Comparison of ENCODE assay signal across 9 cellular contexts in the genomic region with DNA sequence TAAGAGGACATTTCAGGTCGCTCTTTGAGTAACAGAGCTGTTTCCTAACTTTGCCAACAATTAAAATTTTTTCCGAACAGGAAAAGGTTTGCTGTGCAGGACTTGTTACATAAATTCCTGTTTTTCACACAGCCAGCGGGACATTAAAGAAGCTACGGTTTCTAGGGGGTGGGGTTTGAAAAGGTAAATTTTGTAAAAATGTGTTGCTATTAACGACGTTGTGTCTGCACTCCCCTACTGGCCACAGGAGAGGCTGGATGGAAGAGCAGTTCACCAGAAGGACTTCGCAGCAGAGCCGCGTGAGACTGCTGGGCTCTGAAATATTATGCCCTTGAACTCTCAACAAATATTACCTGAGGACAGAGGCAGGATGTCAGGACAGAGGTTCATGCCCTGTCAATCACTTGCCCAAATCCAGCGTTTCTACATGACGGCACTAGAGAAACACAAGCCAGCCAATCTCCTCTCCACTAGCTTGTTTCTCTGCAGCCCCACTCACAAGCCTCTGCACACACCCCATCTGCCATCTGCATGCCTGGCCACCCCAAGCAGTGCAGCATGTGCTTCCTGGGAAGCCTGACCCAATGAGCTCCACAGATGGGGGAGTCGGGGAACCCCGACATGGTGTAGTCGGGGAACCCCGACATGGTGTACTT.
A peak's percentile ranks its signal among the peaks of the same experiment; 100 is the strongest.
DNase-seq lines count a peak whose midpoint lies in the region; ATAC-seq, FAIRE-seq and TF ChIP-seq lines count a peak whose summit lies in the region.
"Had no signal": no experiment of that assay in that cellular context is flagged by ENCODE, and none has a peak within 500 bp of the region (broad histone marks: within the 10 kb centered on the region; RNA-seq: fewer than 3 reads in every experiment).

No MANE protein-coding gene starts in this region.

- H3K4me1 ChIP-seq in endothelial cell of umbilical vein (ENCODE audit: control insufficient read depth, extremely low read depth, insufficient read depth, low read length): peaks cover 57% of the 10 kb centered on the region
- H3K4me1 ChIP-seq in prostate gland (replicated peaks): no peaks in the 10 kb centered on the region

- POLR2A ChIA-PET in endothelial cell of umbilical vein (lab: Charles Lee): interaction anchor here (0.6 to 1.1 kb wide), 4 partner anchors 25 to 95 kb away, joined by 3 to 5 read pairs (median 4); no protein-coding TSS in a partner anchor

- H3K9me3 Mint-ChIP-seq in progenitor cell of endocrine pancreas (ENCODE audit: low read depth): peaks cover 7% of the 10 kb centered on the region

- H3K36me3 Mint-ChIP-seq in progenitor cell of endocrine pancreas (ENCODE audit: insufficient read depth): peaks cover 11% of the 10 kb centered on the region

- H2AFZ ChIP-seq in endothelial cell of umbilical vein (ENCODE audit: low read depth, low read length): no peak overlapping the region

- H3K9me1 ChIP-seq in endothelial cell of umbilical vein (replicated peaks; ENCODE audit: control insufficient read depth, extremely low read depth, insufficient read depth, low read length): no peaks in the 10 kb centered on the region

- no peak for TF ChIP-seq POLR2A in endothelial cell of umbilical vein (IDR thresholded peaks at IDR 0.05; ENCODE audit: low read depth, low read length)
- no peak for TF ChIP-seq POLR2A in prostate gland (IDR thresholded peaks at IDR 0.05)

- H3K79me2 ChIP-seq in endothelial cell of umbilical vein (ENCODE audit: control insufficient read depth, insufficient read depth, low read length): peaks cover 86% of the 10 kb centered on the region

- H3K36me3 ChIP-seq in endothelial cell of umbilical vein (ENCODE audit: control insufficient read depth in 2 of 2, extremely low read depth in 1 of 2, insufficient read depth in 2 of 2, low read length in 2 of 2): peaks cover 7 to 12% of the 10 kb centered on the region in 2 experiments
- H3K36me3 ChIP-seq in prostate gland: no peaks in the 10 kb centered on the region

- peaks cover 25% of the 10 kb centered on the region for H3K4me1 Mint-ChIP-seq in progenitor cell of endocrine pancreas (ENCODE audit: low read depth)

- intact Hi-C loops in endothelial cell of umbilical vein (cut with micrococcal nuclease) (loop anchor here (2.0 kb wide), 1 partner anchor 22 kb away; no protein-coding TSS in a partner anchor), prostate gland (cut with DNase I) (no loop called here)

- peak; percentile 12 for FAIRE-seq in endothelial cell of umbilical vein (lab: Jason Lieb, UNC)
- FAIRE-seq: GM12891 had no signal

- H3K27ac ChIP-seq in endothelial cell of umbilical vein (ENCODE audit: insufficient read depth, low read depth, low read length) (peak overlapping the region; percentile 46), prostate gland (no peak overlapping the region)

- H3K4me3 Mint-ChIP-seq in progenitor cell of endocrine pancreas (ENCODE audit: low read depth): no peak overlapping the region

- no peaks in the 10 kb centered on the region for H4K20me1 ChIP-seq in endothelial cell of umbilical vein (replicated peaks; ENCODE audit: control insufficient read depth, extremely low read depth, insufficient read depth, low read length)

- BruUV-seq in endothelial cell of umbilical vein (replicated peaks; lab: Mats Ljungman, UMichigan): TSS peak; percentile 84

- H3K27me3 ChIP-seq in endothelial cell of umbilical vein (ENCODE audit: control insufficient read depth in 2 of 2, insufficient read depth in 2 of 2, low read length in 2 of 2) (no peaks in the 10 kb centered on the region), prostate gland (replicated peaks; ENCODE audit: insufficient read depth) (no peaks in the 10 kb centered on the region)

- H3K9ac ChIP-seq in endothelial cell of umbilical vein (replicated peaks; ENCODE audit: extremely low read depth, insufficient read depth, low read length): peak overlapping the region; percentile 40

- dilution Hi-C loops in endothelial cell of umbilical vein (cut with MboI; ENCODE audit: extremely low pct_ligation_motif_present, low sequenced_read_pairs): no loop called here

- peak overlapping the region; percentile 54 for H3K27ac Mint-ChIP-seq in progenitor cell of endocrine pancreas

- ATAC-seq in GM18502 (IDR thresholded peaks at IDR 0.05; ENCODE audit: poor library complexity, unreplicated experiment): peak; percentile 61
- peak; percentile 61 for ATAC-seq in HG03378 (IDR thresholded peaks at IDR 0.05; ENCODE audit: unreplicated experiment)
- ATAC-seq in GM19035 (IDR thresholded peaks at IDR 0.05; ENCODE audit: unreplicated experiment): no peak

- H3K4me3 ChIP-seq in endothelial cell of umbilical vein (replicated peaks in 1 of 3; ENCODE audit: insufficient read depth in 1 of 3, low read depth in 1 of 3, low read length in 3 of 3) (peak overlapping the region in 1 of 3 experiments; percentile 3), prostate gland (no peak overlapping the region)

- CTCF ChIA-PET in endothelial cell of umbilical vein (lab: Charles Lee): interaction anchor here (0.8 to 1.7 kb wide), 16 partner anchors 8 to 782 kb away, joined by 3 to 10 read pairs (median 3); no protein-coding TSS in a partner anchor

- peak; percentile 91 for DNase-seq in endothelial cell of umbilical vein (ENCODE audit: low read depth, low spot score)
- no peak for DNase-seq in progenitor cell of endocrine pancreas (ENCODE audit: low spot score, unreplicated experiment)
- no peak for DNase-seq in prostate gland (ENCODE audit: low spot score)
- no peak for DNase-seq in NCI-H2196 (lab: John Stamatoyannopoulos, UW; ENCODE audit: unreplicated experiment)
- DNase-seq in NK-92 treated with Interleukin-12 subunit alpha and Interleukin-12 subunit beta, amount 100 ng/mL, for 24 hours (lab: John Stamatoyannopoulos, UW): no peak

- TF ChIP-seq CTCF in endothelial cell of umbilical vein (IDR thresholded peaks at IDR 0.05; ENCODE audit: extremely low read depth in 1 of 2, insufficient read depth in 1 of 2, low read depth in 1 of 2, low read length in 2 of 2) (peak; percentile 29 to 54), progenitor cell of endocrine pancreas (IDR thresholded peaks at IDR 0.05; ENCODE audit: unreplicated experiment) (peak; percentile 16), prostate gland (IDR thresholded peaks at IDR 0.05) (no peak)

- peak overlapping the region; percentile 67 for H3K4me2 ChIP-seq in endothelial cell of umbilical vein (ENCODE audit: insufficient read depth, low read length)

- H3K9me3 ChIP-seq in endothelial cell of umbilical vein (replicated peaks; ENCODE audit: control insufficient read depth, insufficient read depth, low read length): no peaks in the 10 kb centered on the region
- no peaks in the 10 kb centered on the region for H3K9me3 ChIP-seq in prostate gland

- H3K27me3 Mint-ChIP-seq in progenitor cell of endocrine pancreas: no peaks in the 10 kb centered on the region

- 37% methylated on average over 15 of the region's 15 CpGs for WGBS in prostate gland

TF ChIP-seq in endothelial cell of umbilical vein, 7 proteins besides CTCF, POLR2A, EP300 and RAD21:
- TF ChIP-seq FOS (IDR thresholded peaks at IDR 0.05; ENCODE audit: borderline replicate concordance, insufficient read depth, low read length) (no peak), GATA2 (IDR thresholded peaks at IDR 0.05; ENCODE audit: insufficient read depth, insufficient read length, low read depth, low read length) (no peak), POLR2AphosphoS5 (IDR thresholded peaks at IDR 0.05; ENCODE audit: insufficient read depth, low read depth, low read length) (no peak), JUN (IDR thresholded peaks at IDR 0.05; ENCODE audit: borderline replicate concordance, insufficient read depth, insufficient read length, low read depth) (no peak), EZH2 (IDR thresholded peaks at IDR 0.05; ENCODE audit: borderline replicate concordance, low read depth, low read length, severe bottlenecking) (no peak)
- TF ChIP-seq, protein P1, sequence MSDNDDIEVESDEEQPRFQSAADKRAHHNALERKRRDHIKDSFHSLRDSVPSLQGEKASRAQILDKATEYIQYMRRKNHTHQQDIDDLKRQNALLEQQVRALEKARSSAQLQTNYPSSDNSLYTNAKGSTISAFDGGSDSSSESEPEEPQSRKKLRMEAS (IDR thresholded peaks at IDR 0.05; ENCODE audit: insufficient read depth, insufficient read length): no peak
TF ChIP-seq in endothelial cell of umbilical vein: peak in this region for 0.

Comparison
In these comparisons a context has a peak if more than half of its experiments do, and no peak if none do; other contexts are left out.
1. CTCF ChIP-seq: peak in endothelial cell of umbilical vein (2 of 2) and progenitor cell of endocrine pancreas (single experiment); none in prostate gland (0 of 4).